ENCODE assay signal across 24 cellular contexts in the genomic region with DNA sequence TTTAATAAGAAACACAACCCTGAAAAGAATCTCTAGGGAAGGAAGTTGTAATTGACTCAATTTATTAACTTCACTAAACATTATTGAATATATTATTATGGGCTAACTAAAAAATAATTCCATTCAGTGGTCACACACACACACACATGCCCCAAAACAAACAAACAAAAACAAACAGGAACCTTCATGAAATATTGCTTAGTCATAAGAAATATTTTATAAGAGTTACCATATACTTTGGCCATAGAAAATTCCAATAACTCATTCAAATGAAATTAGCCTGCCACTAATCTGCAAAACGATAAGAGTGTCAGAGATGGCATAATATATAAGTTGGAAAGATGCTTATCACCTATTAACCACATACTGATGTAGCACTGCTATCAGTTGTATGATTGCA.
DNase-seq lines count a peak whose midpoint lies in the region; ATAC-seq, FAIRE-seq and TF ChIP-seq lines count a peak whose summit lies in the region.
"Had no signal": no experiment of that assay in that cellular context is flagged by ENCODE, and none has a peak within 500 bp of the region (broad histone marks: within the 10 kb centered on the region; RNA-seq: fewer than 3 reads in every experiment).

No MANE protein-coding gene starts in this region.

- H3K9ac ChIP-seq in K562 (ENCODE audit: insufficient read depth in 1 of 2, low read depth in 2 of 2, low read length in 2 of 2) = no peak overlapping the region

- H3K9me3 Mint-ChIP-seq in activated CD4-positive, alpha-beta memory T cell treated with anti-CD3 and anti-CD28 coated beads for 36 hours = peaks cover 2% of the 10 kb centered on the region
- H3K9me3 Mint-ChIP-seq in activated CD4-positive, alpha-beta memory T cell treated with anti-CD3 and anti-CD28 coated beads, Interleukin-2, amount 10 ng/mL, durations not matched to agents 7 days and 5 days = no peaks in the 10 kb centered on the region
- no peaks in the 10 kb centered on the region for H3K9me3 Mint-ChIP-seq in activated CD8-positive, alpha-beta T cell treated with anti-CD3 and anti-CD28 coated beads, Interleukin-2, amount 10 ng/mL, durations not matched to agents 7 days and 5 days (ENCODE audit: insufficient read depth)
- H3K9me3 Mint-ChIP-seq in activated T-helper 1 cell treated with anti-CD3 and anti-CD28 coated beads, Interleukin-12 subunit alpha, Interleukin-12 subunit beta, Interleukin-2, Interleukin-4 antibody, amounts not matched to agents 30 ng/mL and 10 ng/mL and 1 ng/mL, durations not matched to agents 14 hours and 24 hours and 36 hours = no peaks in the 10 kb centered on the region

- FAIRE-seq in A549 (lab: Jason Lieb, UNC) (peak; percentile 63), K562 (lab: Jason Lieb, UNC) (no peak)
- FAIRE-seq: GM12878 had no signal

- no peaks in the 10 kb centered on the region for H3K27me3 Mint-ChIP-seq in activated CD4-positive, alpha-beta memory T cell treated with anti-CD3 and anti-CD28 coated beads for 36 hours
- no peaks in the 10 kb centered on the region for H3K27me3 Mint-ChIP-seq in activated CD4-positive, alpha-beta memory T cell treated with anti-CD3 and anti-CD28 coated beads, Interleukin-2, amount 10 ng/mL, durations not matched to agents 7 days and 5 days
- H3K27me3 Mint-ChIP-seq in activated CD8-positive, alpha-beta T cell treated with anti-CD3 and anti-CD28 coated beads, Interleukin-2, amount 10 ng/mL, durations not matched to agents 7 days and 5 days (ENCODE audit: low read depth) = no peaks in the 10 kb centered on the region
- H3K27me3 Mint-ChIP-seq in activated T-helper 1 cell treated with anti-CD3 and anti-CD28 coated beads, Interleukin-12 subunit alpha, Interleukin-12 subunit beta, Interleukin-2, Interleukin-4 antibody, amounts not matched to agents 30 ng/mL and 10 ng/mL and 1 ng/mL, durations not matched to agents 14 hours and 24 hours and 36 hours (ENCODE audit: insufficient read depth) = no peaks in the 10 kb centered on the region
- H3K27me3 Mint-ChIP-seq: CD4-positive, CD25-positive, alpha-beta regulatory T cell; IgD-negative memory B cell had no signal

- DNase-seq in activated CD4-positive, alpha-beta memory T cell treated with anti-CD3 and anti-CD28 coated beads for 36 hours = no peak
- no peak for DNase-seq in activated CD4-positive, alpha-beta memory T cell treated with anti-CD3 and anti-CD28 coated beads, Interleukin-2, amount 10 ng/mL, durations not matched to agents 7 days and 5 days
- DNase-seq in A549 (ENCODE audit: low read depth in 1 of 2, low spot score in 1 of 2) (no peak), K562 (ENCODE audit: extremely low read depth in 1 of 4, low spot score in 3 of 4) (no peak), aorta (no peak)
- DNase-seq in activated CD8-positive, alpha-beta T cell treated with anti-CD3 and anti-CD28 coated beads, Interleukin-2, amount 10 ng/mL, durations not matched to agents 7 days and 5 days = no peak
- DNase-seq in activated T-helper 1 cell treated with anti-CD3 and anti-CD28 coated beads, Interleukin-12 subunit alpha, Interleukin-12 subunit beta, Interleukin-2, Interleukin-4 antibody, amounts not matched to agents 30 ng/mL and 10 ng/mL and 1 ng/mL, durations not matched to agents 14 hours and 24 hours and 36 hours (ENCODE audit: low spot score) = no peak
- DNase-seq: BE2C; CD4-positive, CD25-positive, alpha-beta regulatory T cell; COR-L47; DMS79 treated with DMSO at 0.1 percent for 48 hours; H7; Karpas-422; MV-4-11; NCI-H1417; NCI-H1694 treated with DMSO at 0.1 percent for 48 hours; NCI-H2081 treated with DMSO at 0.1 percent for 48 hours; NCI-H2171 treated with DMSO at 0.1 percent for 48 hours; NCI-H446; NCI-H526 treated with DMSO at 0.1 percent for 48 hours had no signal

- CTCF ChIA-PET in activated CD4-positive, alpha-beta memory T cell treated with anti-CD3 and anti-CD28 coated beads for 36 hours (lab: Charles Lee) = no interaction called here
- CTCF ChIA-PET in activated CD4-positive, alpha-beta memory T cell treated with anti-CD3 and anti-CD28 coated beads, Interleukin-2, amount 10 ng/mL, durations not matched to agents 7 days and 5 days (lab: Charles Lee) = no interaction called here
- CTCF ChIA-PET in A549 (lab: Yijun Ruan, JAX) (no interaction called here), K562 (lab: Yijun Ruan, JAX; ENCODE audit: low intra/inter-chr PET ratio) (no interaction called here)
- CTCF ChIA-PET in activated CD8-positive, alpha-beta T cell treated with anti-CD3 and anti-CD28 coated beads, Interleukin-2, amount 10 ng/mL, durations not matched to agents 7 days and 5 days (lab: Charles Lee) = interaction anchor here (0.9 to 1.3 kb wide), 2 partner anchors 16 to 40 kb away, joined by 3 read pairs; no protein-coding TSS in a partner anchor

- WGBS in A549 (ENCODE audit: missing lambda C conversion rate) = 47% methylated on average over 1 of the region's 1 CpG
- 5% methylated on average over 1 of the region's 1 CpG for WGBS in K562 (ENCODE audit: insufficient coverage, low coverage, missing lambda C conversion rate)
- 77 to 88% methylated on average over 1 of the region's 1 CpG for WGBS in aorta, 2 donors

- H3K27me3 ChIP-seq in K562 (ENCODE audit: control insufficient read depth in 2 of 2, insufficient read depth in 2 of 2, low read length in 2 of 2) (no peaks in the 10 kb centered on the region), aorta (ENCODE audit: control insufficient read depth in 1 of 2, insufficient read depth in 2 of 2, low read length in 1 of 2) (no peaks in the 10 kb centered on the region)
- H3K27me3 ChIP-seq: BE2C had no signal

- TF ChIP-seq RAD21 in A549 (conservative IDR thresholded peaks at IDR 0.05 in 1 of 2, IDR thresholded peaks at IDR 0.05 in 1 of 2) (no peak), K562 (CRISPR knock-in tag; conservative IDR thresholded peaks at IDR 0.05 in 1 of 2, IDR thresholded peaks at IDR 0.05 in 1 of 2) (no peak)

- no peak for TF ChIP-seq EP300 in A549 (IDR thresholded peaks at IDR 0.05)
- TF ChIP-seq EP300 in K562 (IDR thresholded peaks at IDR 0.05; ENCODE audit: low read length) = no peak

- H3K9me3 ChIP-seq in A549 = no peaks in the 10 kb centered on the region
- H3K9me3 ChIP-seq in K562 (replicated peaks; ENCODE audit: control insufficient read depth, insufficient read depth, low read depth, low read length) = no peaks in the 10 kb centered on the region
- no peaks in the 10 kb centered on the region for H3K9me3 ChIP-seq in aorta (ENCODE audit: control insufficient read depth, low read length)
- H3K9me3 ChIP-seq: BE2C had no signal

- TF ChIP-seq POLR2A in A549 (IDR thresholded peaks at IDR 0.05; ENCODE audit: low read length) (no peak), K562 (conservative IDR thresholded peaks at IDR 0.05) (no peak)

- no peaks in the 10 kb centered on the region for H3K79me2 ChIP-seq in K562 (ENCODE audit: control insufficient read depth, insufficient read depth, low read length)

- H3K27ac ChIP-seq in A549 (peak overlapping the region; percentile 3 to 45; a peak in 2 of 6 replicates), K562 (ENCODE audit: extremely low read depth, low read depth, low read length) (no peak overlapping the region), aorta (ENCODE audit: low read depth in 1 of 2, low read length in 2 of 2) (no peak overlapping the region)

- peaks cover 20% of the 10 kb centered on the region for H3K4me1 ChIP-seq in A549
- H3K4me1 ChIP-seq in K562 (replicated peaks in 1 of 2; ENCODE audit: control insufficient read depth in 2 of 2, insufficient read depth in 2 of 2, low read length in 2 of 2) = no peaks in the 10 kb centered on the region; a peak in 1 of 5 replicates
- no peaks in the 10 kb centered on the region for H3K4me1 ChIP-seq in aorta (ENCODE audit: control insufficient read depth in 1 of 2, insufficient read depth in 2 of 2, low read length in 2 of 2)
- H3K4me1 ChIP-seq: BE2C had no signal

- H4K20me1 ChIP-seq in K562 (replicated peaks; ENCODE audit: control insufficient read depth, insufficient read depth, low read length) = no peaks in the 10 kb centered on the region

- in situ Hi-C loops in K562 (cut with MboI) = no loop called here

- intact Hi-C loops in activated CD4-positive, alpha-beta memory T cell treated with anti-CD3 and anti-CD28 coated beads for 36 hours (cut with micrococcal nuclease) = no loop called here
- intact Hi-C loops in K562 (cut with micrococcal nuclease) (no loop called here), aorta (cut with DNase I) (no loop called here)
- intact Hi-C loops in activated T-helper 1 cell treated with anti-CD3 and anti-CD28 coated beads, Interleukin-12 subunit alpha, Interleukin-12 subunit beta, Interleukin-2, Interleukin-4 antibody, amounts not matched to agents 30 ng/mL and 10 ng/mL and 1 ng/mL, durations not matched to agents 14 hours and 24 hours and 36 hours (cut with micrococcal nuclease) = no loop called here

- H3K9me1 ChIP-seq in K562 (ENCODE audit: control insufficient read depth, insufficient read depth, low read length) = no peaks in the 10 kb centered on the region

- no peak overlapping the region for H3K4me2 ChIP-seq in A549
- no peak overlapping the region for H3K4me2 ChIP-seq in K562 (ENCODE audit: insufficient read depth, low read length)

- H3K4me1 Mint-ChIP-seq in activated CD4-positive, alpha-beta memory T cell treated with anti-CD3 and anti-CD28 coated beads for 36 hours (ENCODE audit: low read depth) = peaks cover 63% of the 10 kb centered on the region
- peaks cover 37% of the 10 kb centered on the region for H3K4me1 Mint-ChIP-seq in activated CD4-positive, alpha-beta memory T cell treated with anti-CD3 and anti-CD28 coated beads, Interleukin-2, amount 10 ng/mL, durations not matched to agents 7 days and 5 days
- H3K4me1 Mint-ChIP-seq in activated CD8-positive, alpha-beta T cell treated with anti-CD3 and anti-CD28 coated beads, Interleukin-2, amount 10 ng/mL, durations not matched to agents 7 days and 5 days (ENCODE audit: low read depth) = peaks cover 49% of the 10 kb centered on the region
- peaks cover 54% of the 10 kb centered on the region for H3K4me1 Mint-ChIP-seq in activated T-helper 1 cell treated with anti-CD3 and anti-CD28 coated beads, Interleukin-12 subunit alpha, Interleukin-12 subunit beta, Interleukin-2, Interleukin-4 antibody, amounts not matched to agents 30 ng/mL and 10 ng/mL and 1 ng/mL, durations not matched to agents 14 hours and 24 hours and 36 hours (ENCODE audit: low read depth)

- no peak overlapping the region for H3K4me3 ChIP-seq in A549
- H3K4me3 ChIP-seq in K562 = no peak overlapping the region
- H3K4me3 ChIP-seq in aorta (ENCODE audit: low read length in 2 of 2) = no peak overlapping the region
- H3K4me3 ChIP-seq: GM12878 had no signal

- ATAC-seq in A549 (no peak), K562 (no peak), aorta (ENCODE audit: low FRiP score) (no peak), GM18498 (IDR thresholded peaks at IDR 0.05; ENCODE audit: unreplicated experiment) (no peak)
- no peak for ATAC-seq in activated CD8-positive, alpha-beta T cell treated with anti-CD3 and anti-CD28 coated beads, Interleukin-2, amount 10 ng/mL, durations not matched to agents 7 days and 5 days
- ATAC-seq: GM12878, Right ventricle myocardium inferior had no signal

- BruUV-seq in K562 (replicated peaks; lab: Mats Ljungman, UMichigan) = no TSS peak

- H2AFZ ChIP-seq in K562 (ENCODE audit: low read depth, low read length) = no peak overlapping the region

- no peak overlapping the region for H3K4me3 Mint-ChIP-seq in activated CD4-positive, alpha-beta memory T cell treated with anti-CD3 and anti-CD28 coated beads for 36 hours
- H3K4me3 Mint-ChIP-seq in activated CD4-positive, alpha-beta memory T cell treated with anti-CD3 and anti-CD28 coated beads, Interleukin-2, amount 10 ng/mL, durations not matched to agents 7 days and 5 days = no peak overlapping the region
- H3K4me3 Mint-ChIP-seq in activated CD8-positive, alpha-beta T cell treated with anti-CD3 and anti-CD28 coated beads, Interleukin-2, amount 10 ng/mL, durations not matched to agents 7 days and 5 days = no peak overlapping the region
- H3K4me3 Mint-ChIP-seq in activated T-helper 1 cell treated with anti-CD3 and anti-CD28 coated beads, Interleukin-12 subunit alpha, Interleukin-12 subunit beta, Interleukin-2, Interleukin-4 antibody, amounts not matched to agents 30 ng/mL and 10 ng/mL and 1 ng/mL, durations not matched to agents 14 hours and 24 hours and 36 hours = no peak overlapping the region
- H3K4me3 Mint-ChIP-seq: CD4-positive, CD25-positive, alpha-beta regulatory T cell had no signal

- TF ChIP-seq CTCF in A549 (IDR thresholded peaks at IDR 0.05) (no peak), K562 (IDR thresholded peaks at IDR 0.05 in 2 of 3, conservative IDR thresholded peaks at IDR 0.05 in 1 of 3; ENCODE audit: insufficient read depth in 2 of 3, low read depth in 1 of 3, low read length in 3 of 3) (no peak)

- peaks cover 5% of the 10 kb centered on the region for H3K36me3 Mint-ChIP-seq in activated CD4-positive, alpha-beta memory T cell treated with anti-CD3 and anti-CD28 coated beads for 36 hours
- no peaks in the 10 kb centered on the region for H3K36me3 Mint-ChIP-seq in activated CD4-positive, alpha-beta memory T cell treated with anti-CD3 and anti-CD28 coated beads, Interleukin-2, amount 10 ng/mL, durations not matched to agents 7 days and 5 days (ENCODE audit: low read depth)
- H3K36me3 Mint-ChIP-seq in activated CD8-positive, alpha-beta T cell treated with anti-CD3 and anti-CD28 coated beads, Interleukin-2, amount 10 ng/mL, durations not matched to agents 7 days and 5 days (ENCODE audit: low read depth) = peaks cover 20% of the 10 kb centered on the region
- H3K36me3 Mint-ChIP-seq in activated T-helper 1 cell treated with anti-CD3 and anti-CD28 coated beads, Interleukin-12 subunit alpha, Interleukin-12 subunit beta, Interleukin-2, Interleukin-4 antibody, amounts not matched to agents 30 ng/mL and 10 ng/mL and 1 ng/mL, durations not matched to agents 14 hours and 24 hours and 36 hours (ENCODE audit: low read depth) = peaks cover 1% of the 10 kb centered on the region
- H3K36me3 Mint-ChIP-seq: CD4-positive, CD25-positive, alpha-beta regulatory T cell; IgD-negative memory B cell had no signal

- H3K36me3 ChIP-seq in K562 (ENCODE audit: control insufficient read depth, insufficient read depth, low read length) = no peaks in the 10 kb centered on the region
- no peaks in the 10 kb centered on the region for H3K36me3 ChIP-seq in aorta (ENCODE audit: control insufficient read depth in 1 of 2, insufficient read depth in 2 of 2, low read length in 1 of 2)
- H3K36me3 ChIP-seq: BE2C had no signal

- POLR2A ChIA-PET in activated CD4-positive, alpha-beta memory T cell treated with anti-CD3 and anti-CD28 coated beads for 36 hours (lab: Charles Lee) = interaction anchor here (1.5 kb wide), 1 partner anchor 136 kb away, joined by 4 read pairs; no protein-coding TSS in a partner anchor
- POLR2A ChIA-PET in activated CD4-positive, alpha-beta memory T cell treated with anti-CD3 and anti-CD28 coated beads, Interleukin-2, amount 10 ng/mL, durations not matched to agents 7 days and 5 days (lab: Charles Lee) = no interaction called here
- POLR2A ChIA-PET in A549 (lab: Yijun Ruan, JAX) = no interaction called here
- POLR2A ChIA-PET in activated CD8-positive, alpha-beta T cell treated with anti-CD3 and anti-CD28 coated beads, Interleukin-2, amount 10 ng/mL, durations not matched to agents 7 days and 5 days (lab: Charles Lee) = interaction anchor here (1.4 kb wide), 1 partner anchor 43 kb away, joined by 4 read pairs; no protein-coding TSS in a partner anchor
- POLR2A ChIA-PET in K562 (lab: Yijun Ruan, JAX) = no interaction called here

- H3K27ac Mint-ChIP-seq in activated CD4-positive, alpha-beta memory T cell treated with anti-CD3 and anti-CD28 coated beads for 36 hours = peak overlapping the region; percentile 100
- H3K27ac Mint-ChIP-seq in activated CD4-positive, alpha-beta memory T cell treated with anti-CD3 and anti-CD28 coated beads, Interleukin-2, amount 10 ng/mL, durations not matched to agents 7 days and 5 days = no peak overlapping the region
- H3K27ac Mint-ChIP-seq in activated CD8-positive, alpha-beta T cell treated with anti-CD3 and anti-CD28 coated beads, Interleukin-2, amount 10 ng/mL, durations not matched to agents 7 days and 5 days = peak overlapping the region; percentile 40
- H3K27ac Mint-ChIP-seq in activated T-helper 1 cell treated with anti-CD3 and anti-CD28 coated beads, Interleukin-12 subunit alpha, Interleukin-12 subunit beta, Interleukin-2, Interleukin-4 antibody, amounts not matched to agents 30 ng/mL and 10 ng/mL and 1 ng/mL, durations not matched to agents 14 hours and 24 hours and 36 hours = no peak overlapping the region

Comparison
In these comparisons a context has a peak if more than half of its experiments do, and no peak if none do; other contexts are left out.
1. H3K27ac Mint-ChIP-seq: peak in activated CD4-positive, alpha-beta memory T cell treated with anti-CD3 and anti-CD28 coated beads for 36 hours (single experiment) and activated CD8-positive, alpha-beta T cell treated with anti-CD3 and anti-CD28 coated beads, Interleukin-2, amount 10 ng/mL, durations not matched to agents 7 days and 5 days (single experiment); none in activated CD4-positive, alpha-beta memory T cell treated with anti-CD3 and anti-CD28 coated beads, Interleukin-2, amount 10 ng/mL, durations not matched to agents 7 days and 5 days (single experiment) and activated T-helper 1 cell treated with anti-CD3 and anti-CD28 coated beads, Interleukin-12 subunit alpha, Interleukin-12 subunit beta, Interleukin-2, Interleukin-4 antibody, amounts not matched to agents 30 ng/mL and 10 ng/mL and 1 ng/mL, durations not matched to agents 14 hours and 24 hours and 36 hours (single experiment).
2. POLR2A ChIA-PET loops: an anchor here in activated CD4-positive, alpha-beta memory T cell treated with anti-CD3 and anti-CD28 coated beads for 36 hours (1.5 kb wide) and activated CD8-positive, alpha-beta T cell treated with anti-CD3 and anti-CD28 coated beads, Interleukin-2, amount 10 ng/mL, durations not matched to agents 7 days and 5 days (1.4 kb wide); none called in activated CD4-positive, alpha-beta memory T cell treated with anti-CD3 and anti-CD28 coated beads, Interleukin-2, amount 10 ng/mL, durations not matched to agents 7 days and 5 days, A549 and K562.
3. H3K27ac ChIP-seq: peak in A549 (2 of 2); none in K562 (single experiment) and aorta (0 of 2).